In the genomic region with DNA sequence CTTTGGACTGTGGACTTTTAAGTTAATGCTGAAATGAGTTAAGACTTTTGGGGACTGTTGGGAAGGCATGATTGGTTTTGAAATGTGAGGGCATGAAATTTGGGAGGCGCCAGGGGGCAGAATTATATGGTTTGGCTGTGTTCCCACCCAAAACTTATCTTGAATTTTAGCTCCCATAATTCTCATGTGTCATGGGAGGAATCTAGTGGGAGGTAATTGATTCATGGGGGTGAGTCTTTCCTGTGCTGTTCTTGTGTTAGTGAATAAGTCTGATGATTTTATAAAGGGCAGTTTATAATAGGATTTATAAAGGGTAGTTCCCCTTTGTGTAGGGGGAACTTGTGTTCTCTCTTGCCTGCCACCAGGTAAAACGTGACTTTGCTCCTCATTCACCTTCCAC, we compare ENCODE assay signal across 28 cellular contexts.
"Had no signal": no experiment of that assay in that cellular context is flagged by ENCODE, and none has a peak within 500 bp of the region (broad histone marks: within the 10 kb centered on the region; RNA-seq: fewer than 3 reads in every experiment).

No MANE protein-coding gene starts in this region.

- H3K27ac ChIP-seq: body of pancreas, esophagus muscularis mucosa, foreskin keratinocyte, gastroesophageal sphincter, heart right ventricle, WERI-Rb-1 had no signal

- ATAC-seq: activated CD4-positive, CD25-positive, alpha-beta regulatory T cell treated with anti-CD3 and anti-CD28 coated beads, Interleukin-2, amount 50 U/mL, for 24 hours; activated CD8-positive, alpha-beta T cell treated with anti-CD3 and anti-CD28 coated beads for 36 hours; activated T-cell treated with anti-CD3 and anti-CD28 coated beads, Interleukin-2, amount 50 U/mL, for 4 hours; activated T-helper 17 cell treated with anti-CD3 and anti-CD28 coated beads, Interleukin-2, amount 50 U/mL, for 72 hours; body of pancreas; effector memory CD8-positive, alpha-beta T cell; foreskin keratinocyte; gastroesophageal sphincter; heart right ventricle; T-helper 17 cell had no signal

- H3K27me3 ChIP-seq: body of pancreas, esophagus muscularis mucosa, foreskin keratinocyte, gastroesophageal sphincter, heart right ventricle had no signal

- H3K4me3 ChIP-seq: body of pancreas, esophagus muscularis mucosa, gastroesophageal sphincter, heart right ventricle had no signal

- DNase-seq: activated B cell treated with CpG ODN at 0.5 μM for 24 hours; activated CD4-positive, alpha-beta T cell treated with anti-CD3 and anti-CD28 coated beads for 48 hours; activated CD4-positive, alpha-beta T cell treated with anti-CD3 and anti-CD28 coated beads, Interleukin-2, amount 50 U/mL, for 1 hour; activated CD4-positive, alpha-beta T cell treated with anti-CD3 and anti-CD28 coated beads, Interleukin-2, amount 50 U/mL, for 48 hours; activated CD8-positive, alpha-beta memory T cell treated with anti-CD3 and anti-CD28 coated beads for 24 hours; activated CD8-positive, alpha-beta T cell treated with anti-CD3 and anti-CD28 coated beads for 36 hours; activated effector memory CD4-positive, alpha-beta T cell treated with Interleukin-2 at 50 U/mL for 16 hours; activated gamma-delta T cell treated with Interleukin-2 at 50 U/mL for 16 hours; activated naive CD4-positive, alpha-beta T cell treated with anti-CD3 and anti-CD28 coated beads, Interleukin-2, amount 50 U/mL, for 16 hours; activated naive CD4-positive, alpha-beta T cell treated with Interleukin-2 at 50 U/mL for 16 hours; activated T-cell treated with anti-CD3 and anti-CD28 coated beads, Interleukin-2, amount 50 U/mL, for 4 hours; amygdala; body of pancreas; caudate nucleus; cortex of kidney; dermis blood vessel endothelial cell; effector CD4-positive, alpha-beta T cell; effector memory CD8-positive, alpha-beta T cell; erythroblast; foreskin keratinocyte; heart right ventricle; T-helper 17 cell; T1000; WERI-Rb-1 had no signal

- H3K9me3 ChIP-seq: body of pancreas, esophagus muscularis mucosa, gastroesophageal sphincter had no signal

- H3K4me1 ChIP-seq: body of pancreas, esophagus muscularis mucosa, foreskin keratinocyte, gastroesophageal sphincter, heart right ventricle had no signal

- H3K36me3 ChIP-seq: esophagus muscularis mucosa, gastroesophageal sphincter, heart right ventricle, WERI-Rb-1 had no signal
